Comparison of ENCODE assay signal across 16 cellular contexts in genomic region chr14:77071938-77072388, GRCh38. TPM values are rescaled to one million over a fixed set of nuclear protein-coding genes. Genes with fewer than 3 reads are reported as not detected.
A peak's percentile ranks its signal among the peaks of the same experiment; 100 is the strongest.
DNase-seq lines count a peak whose midpoint lies in the region; ATAC-seq and TF ChIP-seq lines count a peak whose summit lies in the region.
"Had no signal": no experiment of that assay in that cellular context is flagged by ENCODE, and none has a peak within 500 bp of the region (broad histone marks: within the 10 kb centered on the region; RNA-seq: fewer than 3 reads in every experiment).

No MANE protein-coding gene starts in this region.

- peaks cover 26% of the 10 kb centered on the region for H3K4me1 Mint-ChIP-seq in endodermal cell
- peaks cover 53% of the 10 kb centered on the region for H3K4me1 Mint-ChIP-seq in neural progenitor cell
- peaks cover 23% of the 10 kb centered on the region for H3K4me1 Mint-ChIP-seq in osteocyte (ENCODE audit: unreplicated experiment)
- no peaks in the 10 kb centered on the region for H3K4me1 Mint-ChIP-seq in CD8-positive, alpha-beta memory T cell

- WGBS in endodermal cell (ENCODE audit: insufficient coverage in 1 of 2, insufficient read length in 1 of 2), 2 experiments = 84 to 93% methylated on average over 3 of the region's 3 CpGs

- H2AFZ ChIP-seq in HCT116 (ENCODE audit: low read depth, low read length, poor library complexity, severe bottlenecking) = peak overlapping the region; percentile 44
- H2AFZ ChIP-seq in neural progenitor cell (replicated peaks) = no peak overlapping the region

- TF ChIP-seq POLR2A in HCT116 (IDR thresholded peaks at IDR 0.05; ENCODE audit: borderline replicate concordance, extremely low read depth, insufficient read depth, insufficient read length) = no peak

- H3K27ac Mint-ChIP-seq in endodermal cell = peak overlapping the region; percentile 46
- peak overlapping the region; percentile 80 for H3K27ac Mint-ChIP-seq in neural progenitor cell
- no peak overlapping the region for H3K27ac Mint-ChIP-seq in osteocyte (ENCODE audit: unreplicated experiment)
- no peak overlapping the region for H3K27ac Mint-ChIP-seq in CD8-positive, alpha-beta memory T cell
- H3K27ac Mint-ChIP-seq: activated CD8-positive, alpha-beta T cell treated with anti-CD3 and anti-CD28 coated beads for 36 hours had no signal

- intact Hi-C loops in HCT116 (cut with micrococcal nuclease) = no loop called here

- peak; percentile 60 for DNase-seq in HCT116 (ENCODE audit: low read depth, low spot score)
- peak; percentile 40 for DNase-seq in NCI-H2107 treated with DMSO at 0.1 percent for 48 hours (lab: John Stamatoyannopoulos, UW; ENCODE audit: unreplicated experiment)
- DNase-seq in endodermal cell = peak; percentile 63
- no peak for DNase-seq in neural progenitor cell (ENCODE audit: low spot score)
- no peak for DNase-seq in osteocyte (ENCODE audit: extremely low spot score, unreplicated experiment)
- DNase-seq in activated naive CD4-positive, alpha-beta T cell treated with anti-CD3 and anti-CD28 coated beads, Interleukin-2, amount 50 U/mL, for 16 hours = no peak
- DNase-seq in CD8-positive, alpha-beta memory T cell = no peak
- no peak for DNase-seq in foreskin melanocyte
- DNase-seq: activated CD8-positive, alpha-beta T cell treated with anti-CD3 and anti-CD28 coated beads for 36 hours; activated gamma-delta T cell; central memory CD4-positive, alpha-beta T cell; KG1; NCI-H446; T-helper 9 cell had no signal

- H3K36me3 ChIP-seq in HCT116 (ENCODE audit: control insufficient read depth in 1 of 2, insufficient read depth in 2 of 2, low read length in 2 of 2) (no peaks in the 10 kb centered on the region), endodermal cell (ENCODE audit: control insufficient read depth, insufficient read depth, low read length) (no peaks in the 10 kb centered on the region), neural progenitor cell (no peaks in the 10 kb centered on the region)
- no peaks in the 10 kb centered on the region for H3K36me3 ChIP-seq in CD8-positive, alpha-beta memory T cell (ENCODE audit: insufficient read depth, low read length)
- H3K36me3 ChIP-seq: BLaER1, esophagus muscularis mucosa had no signal

- H3K9me3 Mint-ChIP-seq in endodermal cell = no peaks in the 10 kb centered on the region
- peaks cover 6% of the 10 kb centered on the region for H3K9me3 Mint-ChIP-seq in neural progenitor cell
- H3K9me3 Mint-ChIP-seq in osteocyte (ENCODE audit: unreplicated experiment) = no peaks in the 10 kb centered on the region
- no peaks in the 10 kb centered on the region for H3K9me3 Mint-ChIP-seq in CD8-positive, alpha-beta memory T cell
- H3K9me3 Mint-ChIP-seq: activated CD8-positive, alpha-beta T cell treated with anti-CD3 and anti-CD28 coated beads for 36 hours had no signal

- BruUV-seq in HCT116 (replicated peaks; lab: Mats Ljungman, UMichigan) = no TSS peak

- no peak for TF ChIP-seq RAD21 in HCT116 (IDR thresholded peaks at IDR 0.05; ENCODE audit: low read depth)

- H3K4me2 ChIP-seq in HCT116 (ENCODE audit: low read length) (peak overlapping the region; percentile 60), neural progenitor cell (no peak overlapping the region)
- H3K4me2 ChIP-seq: BLaER1 had no signal

- ATAC-seq in HCT116 = peak; percentile 74
- ATAC-seq: activated CD8-positive, alpha-beta T cell treated with anti-CD3 and anti-CD28 coated beads for 36 hours had no signal

- RAD21 ChIA-PET in HCT116 (lab: Charles Lee; ENCODE audit: low non-redundant PET in 1 of 2, low total read pairs in 2 of 2, uncharacterized antibody in 2 of 2, unreplicated experiment in 2 of 2) = interaction anchor here (0.6 to 5.5 kb wide), 4 partner anchors 14 to 196 kb away, joined by 3 to 54 read pairs (median 22); no protein-coding TSS in a partner anchor

- H3K9ac ChIP-seq in HCT116 (ENCODE audit: low read length) (no peak overlapping the region), endodermal cell (ENCODE audit: extremely low read depth, low read length, poor library complexity, severe bottlenecking) (no peak overlapping the region), neural progenitor cell (no peak overlapping the region)
- H3K9ac ChIP-seq: BLaER1 had no signal

- H3K27ac ChIP-seq in HCT116 (ENCODE audit: low read depth, low read length) (peak overlapping the region; percentile 71), endodermal cell (ENCODE audit: low read depth, low read length) (no peak overlapping the region), neural progenitor cell (no peak overlapping the region)
- no peak overlapping the region for H3K27ac ChIP-seq in CD8-positive, alpha-beta memory T cell (ENCODE audit: low read depth, low read length)
- H3K27ac ChIP-seq: BLaER1, esophagus muscularis mucosa had no signal

- H3K4me1 ChIP-seq in HCT116 (ENCODE audit: control insufficient read depth in 1 of 2, insufficient read depth in 2 of 2, low read length in 2 of 2) (peaks cover 24 to 48% of the 10 kb centered on the region in 2 experiments), endodermal cell (ENCODE audit: control insufficient read depth, insufficient read depth, low read length) (peaks cover 3% of the 10 kb centered on the region), neural progenitor cell (peaks cover 20% of the 10 kb centered on the region)
- no peaks in the 10 kb centered on the region for H3K4me1 ChIP-seq in CD8-positive, alpha-beta memory T cell (ENCODE audit: insufficient read depth, low read length)

- CTCF ChIA-PET in HCT116 (lab: Charles Lee) = interaction anchor here (0.7 to 7.3 kb wide), 12 partner anchors 12 to 223 kb away, joined by 3 to 272 read pairs (median 4); partner anchors contain the start of gene CIPC
- CTCF ChIA-PET in CD8-positive, alpha-beta memory T cell (lab: Charles Lee) = interaction anchor here (1.1 to 15.4 kb wide), 11 partner anchors 10 to 362 kb away, joined by 3 to 280 read pairs (median 8); no protein-coding TSS in a partner anchor

- TF ChIP-seq CTCF in HCT116 (IDR thresholded peaks at IDR 0.05 in 2 of 3, conservative IDR thresholded peaks at IDR 0.05 in 1 of 3; ENCODE audit: borderline replicate concordance in 1 of 3, insufficient read depth in 1 of 3, low read depth in 2 of 3, low read length in 2 of 3) = no peak
- no peak for TF ChIP-seq CTCF in endodermal cell (conservative IDR thresholded peaks at IDR 0.05)
- no peak for TF ChIP-seq CTCF in neural progenitor cell (IDR thresholded peaks at IDR 0.05)
- TF ChIP-seq CTCF in osteocyte (IDR thresholded peaks at IDR 0.05) = no peak

- H4K20me1 ChIP-seq in HCT116 (ENCODE audit: insufficient read depth) (no peaks in the 10 kb centered on the region), neural progenitor cell (ENCODE audit: low read depth) (no peaks in the 10 kb centered on the region)
- H4K20me1 ChIP-seq: BLaER1 had no signal

- H3K4me3 Mint-ChIP-seq in endodermal cell (no peak overlapping the region), neural progenitor cell (no peak overlapping the region), osteocyte (ENCODE audit: unreplicated experiment) (no peak overlapping the region)
- H3K4me3 Mint-ChIP-seq in CD8-positive, alpha-beta memory T cell = no peak overlapping the region
- H3K4me3 Mint-ChIP-seq: activated CD8-positive, alpha-beta T cell treated with anti-CD3 and anti-CD28 coated beads for 36 hours had no signal

- H3K4me3 ChIP-seq in HCT116 (replicated peaks in 1 of 2; ENCODE audit: low read depth in 1 of 2, low read length in 2 of 2) (peak overlapping the region in 1 of 2 experiments; percentile 5; a peak in 1 of 4 replicates), endodermal cell (ENCODE audit: low read length) (no peak overlapping the region), neural progenitor cell (no peak overlapping the region)
- H3K4me3 ChIP-seq in CD8-positive, alpha-beta memory T cell (ENCODE audit: low read length) = no peak overlapping the region
- H3K4me3 ChIP-seq: BLaER1, esophagus muscularis mucosa had no signal

- no peaks in the 10 kb centered on the region for H3K79me2 ChIP-seq in HCT116 (ENCODE audit: insufficient read depth, low read length)
- no peaks in the 10 kb centered on the region for H3K79me2 ChIP-seq in neural progenitor cell (ENCODE audit: low read depth)

- H3K36me3 Mint-ChIP-seq in endodermal cell (ENCODE audit: low read depth) = no peaks in the 10 kb centered on the region
- H3K36me3 Mint-ChIP-seq in neural progenitor cell = no peaks in the 10 kb centered on the region
- no peaks in the 10 kb centered on the region for H3K36me3 Mint-ChIP-seq in osteocyte (ENCODE audit: unreplicated experiment)
- no peaks in the 10 kb centered on the region for H3K36me3 Mint-ChIP-seq in CD8-positive, alpha-beta memory T cell

- H3K27me3 Mint-ChIP-seq in endodermal cell (ENCODE audit: insufficient read depth) (no peaks in the 10 kb centered on the region), neural progenitor cell (ENCODE audit: insufficient read depth, low read depth) (peaks cover 9% of the 10 kb centered on the region), osteocyte (ENCODE audit: unreplicated experiment) (peaks cover 13% of the 10 kb centered on the region)
- peaks cover 10 to 28% of the 10 kb centered on the region in 2 donors for H3K27me3 Mint-ChIP-seq in CD8-positive, alpha-beta memory T cell

- H3F3A ChIP-seq in neural progenitor cell (ENCODE audit: low read depth) = peaks cover 12% of the 10 kb centered on the region

- no peaks in the 10 kb centered on the region for H3K9me2 ChIP-seq in HCT116 (ENCODE audit: insufficient read depth)

- POLR2A ChIA-PET in HCT116 (lab: Charles Lee) = interaction anchor here (0.8 to 3.4 kb wide), 9 partner anchors 10 to 197 kb away, joined by 3 to 27 read pairs (median 4); partner anchors contain the start of gene CIPC
- POLR2A ChIA-PET in CD8-positive, alpha-beta memory T cell (lab: Charles Lee) = no interaction called here

- H3K9me3 ChIP-seq in HCT116 (ENCODE audit: control insufficient read depth in 1 of 2, insufficient read depth in 1 of 2, low read depth in 1 of 2, low read length in 2 of 2) = no peaks in the 10 kb centered on the region
- H3K9me3 ChIP-seq in endodermal cell (ENCODE audit: control insufficient read depth, low read length) = no peaks in the 10 kb centered on the region
- no peaks in the 10 kb centered on the region for H3K9me3 ChIP-seq in neural progenitor cell (ENCODE audit: low read depth)
- no peaks in the 10 kb centered on the region for H3K9me3 ChIP-seq in CD8-positive, alpha-beta memory T cell (ENCODE audit: low read length)
- H3K9me3 ChIP-seq: BLaER1, esophagus muscularis mucosa had no signal

- H3K27me3 ChIP-seq in HCT116 (ENCODE audit: insufficient read depth, low read length) (no peaks in the 10 kb centered on the region), endodermal cell (ENCODE audit: control insufficient read depth, insufficient read depth, low read length, poor library complexity, severe bottlenecking) (no peaks in the 10 kb centered on the region), neural progenitor cell (no peaks in the 10 kb centered on the region)
- H3K27me3 ChIP-seq in CD8-positive, alpha-beta memory T cell (ENCODE audit: insufficient read depth, low read length, poor library complexity, severe bottlenecking) = peaks cover 16% of the 10 kb centered on the region
- H3K27me3 ChIP-seq: BLaER1, esophagus muscularis mucosa had no signal

RNA-seq across cellular contexts. Expression of gene CIPC, which starts 26.1 kb away (rescaled TPM):
- total RNA-seq in HCT116 (2021; ENCODE audit: unreplicated experiment) (20.6 TPM), endodermal cell (10 to 100 TPM; 16.2 to 22.5 TPM), neural progenitor cell (ENCODE audit: low replicate concordance) (22.5 and 24.3 TPM in 2 replicates), osteocyte (12.4 and 12.7 TPM in 2 replicates)
- 7.4 and 8.7 TPM in 2 replicates for polyA plus RNA-seq in HCT116 (2012)
- polyA plus RNA-seq in endodermal cell (2013, experiment 1 of 2) = 19.9 TPM
- polyA plus RNA-seq in endodermal cell (2013, experiment 2 of 2) = 21.3 TPM
- 10 to 100 TPM; 10.5 to 12.7 TPM for total RNA-seq in CD8-positive, alpha-beta memory T cell
- 6.2 TPM for polyA plus RNA-seq in CD8-positive, alpha-beta memory T cell

RNA-seq across cellular contexts. Expression of gene IRF2BPL, which starts 43.5 kb away (rescaled TPM):
- total RNA-seq in HCT116 (2021; ENCODE audit: unreplicated experiment) (74.6 TPM), endodermal cell (10 to 100 TPM; 34.2 to 44.3 TPM), neural progenitor cell (ENCODE audit: low replicate concordance) (4.8 and 14.9 TPM in 2 replicates), osteocyte (107 and 120 TPM in 2 replicates)
- 47.4 and 49.8 TPM in 2 replicates for polyA plus RNA-seq in HCT116 (2012)
- polyA plus RNA-seq in endodermal cell (2013, experiment 1 of 2) = 74.1 TPM
- 75.5 TPM for polyA plus RNA-seq in endodermal cell (2013, experiment 2 of 2)
- 10 to 100 TPM; 25.6 to 27.2 TPM for total RNA-seq in CD8-positive, alpha-beta memory T cell
- polyA plus RNA-seq in CD8-positive, alpha-beta memory T cell = 3.7 TPM

Comparison
In these comparisons a context has a peak if more than half of its experiments do, and no peak if none do; other contexts are left out.
1. DNase-seq: peak in HCT116 (single experiment), NCI-H2107 treated with DMSO at 0.1 percent for 48 hours (single experiment) and endodermal cell (single experiment); none in neural progenitor cell (single experiment), osteocyte (single experiment), activated naive CD4-positive, alpha-beta T cell treated with anti-CD3 and anti-CD28 coated beads, Interleukin-2, amount 50 U/mL, for 16 hours (single experiment), CD8-positive, alpha-beta memory T cell (0 of 5) and foreskin melanocyte (single experiment).
2. H3K27ac Mint-ChIP-seq: peak in endodermal cell (single experiment) and neural progenitor cell (single experiment); none in osteocyte (single experiment) and CD8-positive, alpha-beta memory T cell (0 of 8).